ENCODE assay signal across 8 cellular contexts in the genomic region with DNA sequence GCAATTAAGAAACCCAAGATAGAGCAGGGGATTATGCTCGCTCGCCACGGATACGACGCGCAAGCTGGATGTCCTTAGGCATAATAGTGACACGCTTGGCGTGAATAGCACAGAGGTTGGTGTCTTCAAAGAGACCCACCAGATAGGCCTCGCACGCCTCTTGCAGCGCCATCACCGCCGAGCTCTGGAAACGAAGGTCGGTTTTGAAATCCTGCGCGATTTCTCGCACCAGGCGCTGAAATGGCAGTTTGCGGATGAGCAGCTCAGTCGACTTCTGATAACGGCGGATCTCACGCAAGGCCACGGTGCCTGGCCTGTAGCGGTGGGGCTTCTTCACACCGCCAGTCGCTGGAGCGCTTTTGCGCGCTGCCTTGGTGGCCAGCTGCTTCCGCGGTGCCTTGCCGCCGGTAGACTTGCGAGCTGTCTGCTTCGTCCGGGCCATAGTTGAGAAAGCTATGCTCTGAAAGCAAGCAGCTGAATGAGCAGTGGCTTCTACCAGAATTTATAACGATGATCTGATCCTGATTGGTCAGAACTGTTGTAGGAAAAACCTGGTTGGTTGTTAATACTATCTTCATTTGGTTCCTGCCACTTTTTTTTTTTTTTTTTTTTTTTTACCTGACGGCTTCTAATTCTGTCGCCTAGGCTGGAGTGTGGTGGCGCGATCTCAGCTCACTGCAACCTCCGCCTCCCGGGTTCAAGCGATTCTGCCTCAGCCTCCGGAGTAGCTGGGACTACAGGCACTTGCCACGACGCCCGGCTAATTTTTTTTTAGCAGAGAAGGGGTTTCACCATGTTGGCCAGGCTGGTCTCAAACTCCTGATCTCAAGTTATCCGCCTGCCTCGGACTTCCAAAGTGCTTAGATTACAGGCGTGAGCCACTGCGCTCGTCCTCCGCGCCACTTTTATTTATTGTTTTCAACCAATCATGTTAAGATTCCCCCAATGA. TPM values are rescaled to one million over a fixed set of nuclear protein-coding genes. Genes with fewer than 3 reads are reported as not detected.
A peak's percentile ranks its signal among the peaks of the same experiment; 100 is the strongest.
DNase-seq lines count a peak whose midpoint lies in the region; ATAC-seq, FAIRE-seq and TF ChIP-seq lines count a peak whose summit lies in the region.

No MANE protein-coding gene starts in this region.

- no peaks in the 10 kb centered on the region for H3K27me3 ChIP-seq in iPS-18a (ENCODE audit: control insufficient read depth, insufficient read depth, low read length)

- H3K9me3 ChIP-seq in iPS-18a (ENCODE audit: control insufficient read depth, low read depth, low read length) = no peaks in the 10 kb centered on the region

- H3K4me1 ChIP-seq in iPS-18a (ENCODE audit: control insufficient read depth, low read depth, low read length) = peaks cover 18% of the 10 kb centered on the region

- no peaks in the 10 kb centered on the region for H3K27me3 Mint-ChIP-seq in T-cell

- no peaks in the 10 kb centered on the region for H3K36me3 ChIP-seq in iPS-18a (ENCODE audit: control insufficient read depth, low read depth, low read length)

- H3K27ac Mint-ChIP-seq in T-cell = peak overlapping the region; percentile 75 to 78

- H3K4me3 ChIP-seq in astrocyte of the cerebellum (ENCODE audit: low read depth, low read length) (peak overlapping the region; percentile 79), iPS-18a (ENCODE audit: low read length) (peak overlapping the region; percentile 97)

- no peak for TF ChIP-seq CTCF in astrocyte of the cerebellum (IDR thresholded peaks at IDR 0.05; ENCODE audit: low read depth, low read length, missing control alignments)

- H3K4me3 Mint-ChIP-seq in T-cell = peak overlapping the region in 1 of 3 donors; percentile 68

- no peak for FAIRE-seq in urothelium cell line (lab: Jason Lieb, UNC)

- H3K9me3 Mint-ChIP-seq in T-cell = peaks cover 0 to 6% (median 3%) of the 10 kb centered on the region in 3 donors

- POLR2A ChIA-PET in T-cell (lab: Charles Lee) = interaction anchor here (0.6 to 4.0 kb wide), 36 partner anchors 17 to 1869 kb away, joined by 3 to 79 read pairs (median 5); a partner anchor contains a TSS

- in situ Hi-C loops in astrocyte of the cerebellum (cut with HindIII; ENCODE audit: low sequenced_read_pairs) = loop anchor here (5.0 kb wide), 1 partner anchor 68 kb away; a partner anchor contains a TSS

- H3K27ac ChIP-seq in iPS-18a (ENCODE audit: low read length) = peak overlapping the region; percentile 78

- H3K9ac ChIP-seq in iPS-18a (ENCODE audit: low read length) = peak overlapping the region; percentile 99

- H3K36me3 Mint-ChIP-seq in T-cell = no peaks in the 10 kb centered on the region

- DNase-seq in DMS53 treated with DMSO at 0.1 percent for 48 hours (lab: John Stamatoyannopoulos, UW; ENCODE audit: unreplicated experiment) (peak; percentile 94), HT-29 (ENCODE audit: low spot score) (peak; percentile 93), T-cell (peak; percentile 51 to 83 (median 72)), astrocyte of the cerebellum (ENCODE audit: low read depth) (peak; percentile 87), urothelium cell line (ENCODE audit: low spot score) (no peak)
- peak; percentile 69 to 76 (median 70) for DNase-seq in stimulated activated CD4-positive, alpha-beta T cell treated with anti-CD3 and anti-CD28 coated beads, Interleukin-12 subunit alpha, Interleukin-12 subunit beta, amount 100 ng/mL, for 48 hours (ENCODE audit: low read depth in 2 of 3, low spot score in 1 of 3)

- CTCF ChIA-PET in T-cell (lab: Charles Lee) = interaction anchor here (0.5 to 2.1 kb wide), 18 partner anchors 10 to 744 kb away, joined by 3 to 28 read pairs (median 4); partner anchors contain the start of gene ZSCAN31 (in 1 of the 2)

- peaks cover 28 to 36% (median 29%) of the 10 kb centered on the region in 3 donors for H3K4me1 Mint-ChIP-seq in T-cell

- ATAC-seq in GM21447 (IDR thresholded peaks at IDR 0.05; ENCODE audit: unreplicated experiment) (peak; percentile 37), T-cell (replicated peaks in 1 of 4) (peak; percentile 39 to 53 (median 47))

RNA-seq across cellular contexts. Expression of gene OR2B2, which starts 21.6 kb away (rescaled TPM):
- not detected in 2 replicates for total RNA-seq in HT-29 (2014; rRNA removed; shearing (Covaris generic))
- not detected for total RNA-seq in T-cell
